Comparison of ENCODE assay signal across 1 cellular context in the genomic region with DNA sequence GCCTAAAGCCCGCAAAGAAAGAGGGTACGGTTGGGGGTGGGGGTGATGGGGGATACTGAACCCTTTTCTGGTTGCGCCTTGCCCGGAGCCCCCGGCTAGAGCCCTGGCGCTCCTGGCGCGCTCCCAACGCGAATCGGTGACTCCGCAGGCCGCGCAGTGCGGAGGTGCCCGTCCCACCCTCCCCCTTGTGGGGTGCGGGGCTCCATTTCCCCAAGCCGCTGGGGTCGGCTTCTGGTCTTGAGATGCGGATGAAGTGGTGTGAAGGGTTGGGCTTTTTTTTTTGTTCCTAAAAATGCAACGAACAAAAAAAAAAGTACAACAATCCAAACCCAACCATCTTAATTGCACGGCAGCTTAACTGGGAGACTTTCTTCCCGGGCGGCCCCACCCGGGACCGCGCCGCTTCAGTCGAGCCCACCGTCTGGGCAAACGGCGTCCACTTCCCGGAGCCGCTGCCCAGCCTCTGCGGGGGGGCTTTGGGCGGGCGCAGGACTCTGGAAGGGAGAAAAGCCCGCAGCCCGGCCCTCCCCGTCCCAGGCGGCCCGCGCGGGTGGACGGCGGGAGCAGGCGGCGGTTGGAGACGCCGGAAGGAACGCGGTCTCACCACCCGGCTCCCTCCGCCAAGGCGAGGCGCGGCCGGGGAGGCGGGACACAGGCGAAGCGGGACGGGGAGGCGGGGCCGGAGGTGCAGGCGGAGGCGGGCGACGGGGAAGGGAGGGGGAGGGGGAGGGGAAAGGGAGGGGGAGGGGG.
TF ChIP-seq lines count a peak whose summit lies in the region.

No MANE protein-coding gene starts in this region.

TF ChIP-seq in K562, 482 proteins besides CTCF, POLR2A, EP300 and RAD21 (continued from another document and continues in another):
- TF ChIP-seq, protein P1, sequence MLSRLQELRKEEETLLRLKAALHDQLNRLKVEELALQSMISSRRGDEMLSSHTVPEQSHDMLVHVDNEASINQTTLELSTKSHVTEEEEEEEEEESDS (CRISPR knock-in tag; IDR thresholded peaks at IDR 0.05), result no peak
- TF ChIP-seq GABPA (tag; conservative IDR thresholded peaks at IDR 0.05; ENCODE audit: low read depth), result peak; percentile 80
- no peak for TF ChIP-seq ZNF134 (CRISPR knock-in tag; conservative IDR thresholded peaks at IDR 0.05)
- no peak for TF ChIP-seq RHOXF2B (CRISPR knock-in tag; conservative IDR thresholded peaks at IDR 0.05)
- TF ChIP-seq SAFB (IDR thresholded peaks at IDR 0.05; ENCODE audit: borderline replicate concordance, low read depth, low read length), result peak; percentile 68; the same call in 1 of the 2 replicates
- TF ChIP-seq PHF21A (IDR thresholded peaks at IDR 0.05; ENCODE audit: borderline replicate concordance, low read depth), result no peak
- no peak for TF ChIP-seq MCM7 (IDR thresholded peaks at IDR 0.05)
- no peak for TF ChIP-seq ZBTB8A (IDR thresholded peaks at IDR 0.05; ENCODE audit: partially characterized antibody)
- no peak for TF ChIP-seq ZNF780A (CRISPR knock-in tag; IDR thresholded peaks at IDR 0.05)
- TF ChIP-seq DMBX1 (CRISPR knock-in tag; IDR thresholded peaks at IDR 0.05; ENCODE audit: borderline replicate concordance), result no peak
- no peak for TF ChIP-seq KLF6 (CRISPR knock-in tag; IDR thresholded peaks at IDR 0.05; ENCODE audit: borderline replicate concordance)
- no peak for TF ChIP-seq MCM3 (IDR thresholded peaks at IDR 0.05)
- no peak for TF ChIP-seq FUS (optimal IDR thresholded peaks at IDR 0.05; ENCODE audit: low read depth, low read length)
- TF ChIP-seq ZFPM2 (CRISPR knock-in tag; IDR thresholded peaks at IDR 0.05), result no peak
- TF ChIP-seq PRMT5 (CRISPR knock-in tag; IDR thresholded peaks at IDR 0.05), result no peak
- no peak for TF ChIP-seq GTF2F1 (IDR thresholded peaks at IDR 0.05; ENCODE audit: low read depth, low read length)
- TF ChIP-seq PHF20 (IDR thresholded peaks at IDR 0.05; ENCODE audit: partially characterized antibody), result no peak
- no peak for TF ChIP-seq MTA3 (IDR thresholded peaks at IDR 0.05; ENCODE audit: borderline replicate concordance)
- TF ChIP-seq, protein P2, sequence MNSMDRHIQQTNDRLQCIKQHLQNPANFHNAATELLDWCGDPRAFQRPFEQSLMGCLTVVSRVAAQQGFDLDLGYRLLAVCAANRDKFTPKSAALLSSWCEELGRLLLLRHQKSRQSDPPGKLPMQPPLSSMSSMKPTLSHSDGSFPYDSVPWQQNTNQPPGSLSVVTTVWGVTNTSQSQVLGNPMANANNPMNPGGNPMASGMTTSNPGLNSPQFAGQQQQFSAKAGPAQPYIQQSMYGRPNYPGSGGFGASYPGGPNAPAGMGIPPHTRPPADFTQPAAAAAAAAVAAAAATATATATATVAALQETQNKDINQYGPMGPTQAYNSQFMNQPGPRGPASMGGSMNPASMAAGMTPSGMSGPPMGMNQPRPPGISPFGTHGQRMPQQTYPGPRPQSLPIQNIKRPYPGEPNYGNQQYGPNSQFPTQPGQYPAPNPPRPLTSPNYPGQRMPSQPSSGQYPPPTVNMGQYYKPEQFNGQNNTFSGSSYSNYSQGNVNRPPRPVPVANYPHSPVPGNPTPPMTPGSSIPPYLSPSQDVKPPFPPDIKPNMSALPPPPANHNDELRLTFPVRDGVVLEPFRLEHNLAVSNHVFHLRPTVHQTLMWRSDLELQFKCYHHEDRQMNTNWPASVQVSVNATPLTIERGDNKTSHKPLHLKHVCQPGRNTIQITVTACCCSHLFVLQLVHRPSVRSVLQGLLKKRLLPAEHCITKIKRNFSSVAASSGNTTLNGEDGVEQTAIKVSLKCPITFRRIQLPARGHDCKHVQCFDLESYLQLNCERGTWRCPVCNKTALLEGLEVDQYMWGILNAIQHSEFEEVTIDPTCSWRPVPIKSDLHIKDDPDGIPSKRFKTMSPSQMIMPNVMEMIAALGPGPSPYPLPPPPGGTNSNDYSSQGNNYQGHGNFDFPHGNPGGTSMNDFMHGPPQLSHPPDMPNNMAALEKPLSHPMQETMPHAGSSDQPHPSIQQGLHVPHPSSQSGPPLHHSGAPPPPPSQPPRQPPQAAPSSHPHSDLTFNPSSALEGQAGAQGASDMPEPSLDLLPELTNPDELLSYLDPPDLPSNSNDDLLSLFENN (IDR thresholded peaks at IDR 0.05; ENCODE audit: low read depth in 2 of 2, low read length in 2 of 2), result no peak
- no peak for TF ChIP-seq SP2 (IDR thresholded peaks at IDR 0.05; ENCODE audit: extremely low read depth, low read depth, low read length, poor library complexity, severe bottlenecking)
- TF ChIP-seq EHMT2 (IDR thresholded peaks at IDR 0.05), result no peak
- no peak for TF ChIP-seq GATAD2A (IDR thresholded peaks at IDR 0.05)
- no peak for TF ChIP-seq MEF2A (IDR thresholded peaks at IDR 0.05; ENCODE audit: control insufficient read depth, low read depth, low read length)
- TF ChIP-seq CCNT2 (IDR thresholded peaks at IDR 0.05; ENCODE audit: borderline replicate concordance, extremely low read depth, insufficient read length, low read depth, low read length), result peak; percentile 67
- TF ChIP-seq ZNF175 (CRISPR knock-in tag; IDR thresholded peaks at IDR 0.05; ENCODE audit: low read depth), result no peak
- no peak for TF ChIP-seq HMG20A (CRISPR knock-in tag; conservative IDR thresholded peaks at IDR 0.05)
- no peak for TF ChIP-seq ZNF561 (CRISPR knock-in tag; conservative IDR thresholded peaks at IDR 0.05)
- TF ChIP-seq SREBF2 (CRISPR knock-in tag; IDR thresholded peaks at IDR 0.05), result no peak
- no peak for TF ChIP-seq ZNF584 (CRISPR knock-in tag; IDR thresholded peaks at IDR 0.05; ENCODE audit: low read depth)
- no peak for TF ChIP-seq XRCC5 (IDR thresholded peaks at IDR 0.05; ENCODE audit: low read depth, low read length)
- no peak for TF ChIP-seq NCOA1 (IDR thresholded peaks at IDR 0.05; ENCODE audit: low read depth)
- TF ChIP-seq ZBTB17 (CRISPR knock-in tag; IDR thresholded peaks at IDR 0.05), result 0 out of 2 replicates have a peak, but pooled peaks have one; percentile 19
- TF ChIP-seq, protein P3, sequence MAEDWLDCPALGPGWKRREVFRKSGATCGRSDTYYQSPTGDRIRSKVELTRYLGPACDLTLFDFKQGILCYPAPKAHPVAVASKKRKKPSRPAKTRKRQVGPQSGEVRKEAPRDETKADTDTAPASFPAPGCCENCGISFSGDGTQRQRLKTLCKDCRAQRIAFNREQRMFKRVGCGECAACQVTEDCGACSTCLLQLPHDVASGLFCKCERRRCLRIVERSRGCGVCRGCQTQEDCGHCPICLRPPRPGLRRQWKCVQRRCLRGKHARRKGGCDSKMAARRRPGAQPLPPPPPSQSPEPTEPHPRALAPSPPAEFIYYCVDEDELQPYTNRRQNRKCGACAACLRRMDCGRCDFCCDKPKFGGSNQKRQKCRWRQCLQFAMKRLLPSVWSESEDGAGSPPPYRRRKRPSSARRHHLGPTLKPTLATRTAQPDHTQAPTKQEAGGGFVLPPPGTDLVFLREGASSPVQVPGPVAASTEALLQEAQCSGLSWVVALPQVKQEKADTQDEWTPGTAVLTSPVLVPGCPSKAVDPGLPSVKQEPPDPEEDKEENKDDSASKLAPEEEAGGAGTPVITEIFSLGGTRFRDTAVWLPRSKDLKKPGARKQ (CRISPR knock-in tag; IDR thresholded peaks at IDR 0.05), result no peak
- TF ChIP-seq, protein P4, sequence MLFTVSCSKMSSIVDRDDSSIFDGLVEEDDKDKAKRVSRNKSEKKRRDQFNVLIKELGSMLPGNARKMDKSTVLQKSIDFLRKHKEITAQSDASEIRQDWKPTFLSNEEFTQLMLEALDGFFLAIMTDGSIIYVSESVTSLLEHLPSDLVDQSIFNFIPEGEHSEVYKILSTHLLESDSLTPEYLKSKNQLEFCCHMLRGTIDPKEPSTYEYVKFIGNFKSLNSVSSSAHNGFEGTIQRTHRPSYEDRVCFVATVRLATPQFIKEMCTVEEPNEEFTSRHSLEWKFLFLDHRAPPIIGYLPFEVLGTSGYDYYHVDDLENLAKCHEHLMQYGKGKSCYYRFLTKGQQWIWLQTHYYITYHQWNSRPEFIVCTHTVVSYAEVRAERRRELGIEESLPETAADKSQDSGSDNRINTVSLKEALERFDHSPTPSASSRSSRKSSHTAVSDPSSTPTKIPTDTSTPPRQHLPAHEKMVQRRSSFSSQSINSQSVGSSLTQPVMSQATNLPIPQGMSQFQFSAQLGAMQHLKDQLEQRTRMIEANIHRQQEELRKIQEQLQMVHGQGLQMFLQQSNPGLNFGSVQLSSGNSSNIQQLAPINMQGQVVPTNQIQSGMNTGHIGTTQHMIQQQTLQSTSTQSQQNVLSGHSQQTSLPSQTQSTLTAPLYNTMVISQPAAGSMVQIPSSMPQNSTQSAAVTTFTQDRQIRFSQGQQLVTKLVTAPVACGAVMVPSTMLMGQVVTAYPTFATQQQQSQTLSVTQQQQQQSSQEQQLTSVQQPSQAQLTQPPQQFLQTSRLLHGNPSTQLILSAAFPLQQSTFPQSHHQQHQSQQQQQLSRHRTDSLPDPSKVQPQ (CRISPR knock-in tag; IDR thresholded peaks at IDR 0.05; ENCODE audit: borderline replicate concordance), result no peak
- no peak for TF ChIP-seq ESRRB (CRISPR knock-in tag; IDR thresholded peaks at IDR 0.05; ENCODE audit: borderline replicate concordance)
- no peak for TF ChIP-seq ZNF445 (CRISPR knock-in tag; IDR thresholded peaks at IDR 0.05; ENCODE audit: low read depth)
- TF ChIP-seq JUN (IDR thresholded peaks at IDR 0.05; ENCODE audit: borderline replicate concordance, low read depth, low read length), result no peak
- TF ChIP-seq JUN (CRISPR knock-in tag; IDR thresholded peaks at IDR 0.05; ENCODE audit: borderline replicate concordance), result no peak
- TF ChIP-seq SPI1 (IDR thresholded peaks at IDR 0.05; ENCODE audit: borderline replicate concordance, low read depth, low read length), result no peak
- TF ChIP-seq ZNF224 (CRISPR knock-in tag; IDR thresholded peaks at IDR 0.05), result no peak
- no peak for TF ChIP-seq NCOA6 (IDR thresholded peaks at IDR 0.05)
- no peak for TF ChIP-seq DDX20 (tag; IDR thresholded peaks at IDR 0.05; ENCODE audit: low read depth)
- TF ChIP-seq MAZ (CRISPR knock-in tag; conservative IDR thresholded peaks at IDR 0.05 in 1 of 2, IDR thresholded peaks at IDR 0.05 in 1 of 2), result peak; percentile 8 to 64; a peak in 3 of 4 replicates
- TF ChIP-seq, protein P5, sequence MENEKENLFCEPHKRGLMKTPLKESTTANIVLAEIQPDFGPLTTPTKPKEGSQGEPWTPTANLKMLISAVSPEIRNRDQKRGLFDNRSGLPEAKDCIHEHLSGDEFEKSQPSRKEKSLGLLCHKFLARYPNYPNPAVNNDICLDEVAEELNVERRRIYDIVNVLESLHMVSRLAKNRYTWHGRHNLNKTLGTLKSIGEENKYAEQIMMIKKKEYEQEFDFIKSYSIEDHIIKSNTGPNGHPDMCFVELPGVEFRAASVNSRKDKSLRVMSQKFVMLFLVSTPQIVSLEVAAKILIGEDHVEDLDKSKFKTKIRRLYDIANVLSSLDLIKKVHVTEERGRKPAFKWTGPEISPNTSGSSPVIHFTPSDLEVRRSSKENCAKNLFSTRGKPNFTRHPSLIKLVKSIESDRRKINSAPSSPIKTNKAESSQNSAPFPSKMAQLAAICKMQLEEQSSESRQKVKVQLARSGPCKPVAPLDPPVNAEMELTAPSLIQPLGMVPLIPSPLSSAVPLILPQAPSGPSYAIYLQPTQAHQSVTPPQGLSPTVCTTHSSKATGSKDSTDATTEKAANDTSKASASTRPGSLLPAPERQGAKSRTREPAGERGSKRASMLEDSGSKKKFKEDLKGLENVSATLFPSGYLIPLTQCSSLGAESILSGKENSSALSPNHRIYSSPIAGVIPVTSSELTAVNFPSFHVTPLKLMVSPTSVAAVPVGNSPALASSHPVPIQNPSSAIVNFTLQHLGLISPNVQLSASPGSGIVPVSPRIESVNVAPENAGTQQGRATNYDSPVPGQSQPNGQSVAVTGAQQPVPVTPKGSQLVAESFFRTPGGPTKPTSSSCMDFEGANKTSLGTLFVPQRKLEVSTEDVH (IDR thresholded peaks at IDR 0.05; ENCODE audit: low read depth, partially characterized antibody), result no peak
- no peak for TF ChIP-seq SMAD3 (CRISPR knock-in tag; conservative IDR thresholded peaks at IDR 0.05)
- no peak for TF ChIP-seq NCOR1 (IDR thresholded peaks at IDR 0.05)
- TF ChIP-seq SMARCC2 (IDR thresholded peaks at IDR 0.05; ENCODE audit: low read depth), result no peak
- no peak for TF ChIP-seq SIN3B (IDR thresholded peaks at IDR 0.05; ENCODE audit: low read depth)
- TF ChIP-seq ELF4 (CRISPR knock-in tag; IDR thresholded peaks at IDR 0.05), result no peak
- no peak for TF ChIP-seq SMAD1 (IDR thresholded peaks at IDR 0.05; ENCODE audit: low read depth, low read length, partially characterized antibody)
- no peak for TF ChIP-seq ADNP (tag; IDR thresholded peaks at IDR 0.05)
- peak; percentile 6; the same call in 1 of the 2 replicates for TF ChIP-seq PML (IDR thresholded peaks at IDR 0.05; ENCODE audit: low read length)
- TF ChIP-seq, protein P6, sequence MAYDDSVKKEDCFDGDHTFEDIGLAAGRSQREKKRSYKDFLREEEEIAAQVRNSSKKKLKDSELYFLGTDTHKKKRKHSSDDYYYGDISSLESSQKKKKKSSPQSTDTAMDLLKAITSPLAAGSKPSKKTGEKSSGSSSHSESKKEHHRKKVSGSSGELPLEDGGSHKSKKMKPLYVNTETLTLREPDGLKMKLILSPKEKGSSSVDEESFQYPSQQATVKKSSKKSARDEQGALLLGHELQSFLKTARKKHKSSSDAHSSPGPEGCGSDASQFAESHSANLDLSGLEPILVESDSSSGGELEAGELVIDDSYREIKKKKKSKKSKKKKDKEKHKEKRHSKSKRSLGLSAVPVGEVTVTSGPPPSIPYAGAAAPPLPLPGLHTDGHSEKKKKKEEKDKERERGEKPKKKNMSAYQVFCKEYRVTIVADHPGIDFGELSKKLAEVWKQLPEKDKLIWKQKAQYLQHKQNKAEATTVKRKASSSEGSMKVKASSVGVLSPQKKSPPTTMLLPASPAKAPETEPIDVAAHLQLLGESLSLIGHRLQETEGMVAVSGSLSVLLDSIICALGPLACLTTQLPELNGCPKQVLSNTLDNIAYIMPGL (CRISPR knock-in tag; IDR thresholded peaks at IDR 0.05), result no peak
- no peak for TF ChIP-seq NBN (IDR thresholded peaks at IDR 0.05; ENCODE audit: low read depth)
- no peak for TF ChIP-seq TRIM28 (IDR thresholded peaks at IDR 0.05)
- TF ChIP-seq KLF13 (tag; IDR thresholded peaks at IDR 0.05; ENCODE audit: borderline replicate concordance, low read depth), result no peak
